4 cellular contexts compared by ENCODE assay signal in genomic region chr2:86868895-86869468, GRCh38. TPM values are rescaled to one million over a fixed set of nuclear protein-coding genes. Genes with fewer than 3 reads are reported as not detected.
"Had no signal": no experiment of that assay in that cellular context is flagged by ENCODE, and none has a peak within 500 bp of the region (broad histone marks: within the 10 kb centered on the region; RNA-seq: fewer than 3 reads in every experiment).

No MANE protein-coding gene starts in this region.

RNA-seq across cellular contexts. Expression of gene CD8B, which starts 7.3 kb away (rescaled TPM):
- total RNA-seq: LHCN-M2, M059J, MCF 10A, NCI-H460 had no signal
